8 cellular contexts compared by ENCODE assay signal in the genomic region with DNA sequence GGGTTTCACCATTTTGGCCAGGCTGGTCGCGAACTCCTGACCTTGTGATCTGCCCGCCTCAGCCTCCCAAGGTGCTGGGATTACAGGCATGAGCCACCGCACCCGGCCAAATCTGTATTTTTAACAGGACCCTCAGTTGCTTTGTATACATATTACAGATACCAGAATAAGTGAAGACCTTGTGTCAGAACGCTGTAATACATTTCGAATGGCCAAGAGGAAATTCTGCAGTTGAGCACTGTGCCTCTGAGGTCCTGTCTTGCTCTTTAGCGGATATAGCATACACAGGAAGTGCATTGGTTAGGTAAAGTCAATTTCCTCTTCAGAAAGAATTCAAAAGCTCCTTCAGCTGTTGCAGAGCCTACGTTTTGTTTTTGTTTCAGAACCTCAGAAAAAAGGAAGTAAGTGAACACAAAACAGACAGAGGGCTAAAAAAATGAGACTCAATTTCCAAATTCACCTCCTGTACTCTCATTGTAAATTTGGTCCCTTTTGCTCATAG. TPM values are rescaled to one million over a fixed set of nuclear protein-coding genes. Genes with fewer than 3 reads are reported as not detected.
DNase-seq lines count a peak whose midpoint lies in the region; ATAC-seq and TF ChIP-seq lines count a peak whose summit lies in the region.

No MANE protein-coding gene starts in this region.

- ATAC-seq in GM21360 (IDR thresholded peaks at IDR 0.05; ENCODE audit: unreplicated experiment), result peak; percentile 67

- WGBS in tibial nerve, 2 donors, result 81 to 82% methylated on average over 9 of the region's 9 CpGs

- DNase-seq in GDM1 (lab: John Stamatoyannopoulos, UW), result peak; percentile 81
- peak; percentile 96 to 97 for DNase-seq in Kasumi-1 (lab: John Stamatoyannopoulos, UW)
- no peak for DNase-seq in tibial nerve (ENCODE audit: low spot score in 2 of 2)
- no peak for DNase-seq in ecto neural progenitor cell (ENCODE audit: low spot score)
- no peak for DNase-seq in NCI-H510A (lab: John Stamatoyannopoulos, UW)
- DNase-seq in NCI-H187 treated with DMSO at 0.1 percent for 48 hours (lab: John Stamatoyannopoulos, UW), result no peak

- peak overlapping the region in 1 of 4 donors; percentile 7 for H3K4me3 ChIP-seq in tibial nerve

- TF ChIP-seq POLR2A in tibial nerve (IDR thresholded peaks at IDR 0.05), result no peak

- TF ChIP-seq CTCF in tibial nerve (IDR thresholded peaks at IDR 0.05), result no peak

- no peaks in the 10 kb centered on the region for H3K9me3 ChIP-seq in tibial nerve

- peak overlapping the region; percentile 22 for H3K27ac ChIP-seq in cingulate gyrus (ENCODE audit: low read depth, low read length)
- H3K27ac ChIP-seq in tibial nerve, result peak overlapping the region in 3 of 4 donors; percentile 27 to 75 (median 56)

- H3K27me3 ChIP-seq in tibial nerve, result no peaks in the 10 kb centered on the region

- TF ChIP-seq EP300 in tibial nerve (IDR thresholded peaks at IDR 0.05), result no peak

- H3K4me1 ChIP-seq in tibial nerve, result peaks cover 0 to 20% (median 9%) of the 10 kb centered on the region in 4 donors

- H3K36me3 ChIP-seq in tibial nerve, result peaks cover 0 to 16% (median 0%) of the 10 kb centered on the region in 3 donors

RNA-seq across cellular contexts. Expression of a gene that starts 15.7 kb away (rescaled TPM):
- 10 to 100 TPM in 3 of 4 donors, 1 to 10 TPM in 1; 9.8 to 15.9 (median 13.2) TPM for total RNA-seq in tibial nerve

RNA-seq across cellular contexts. Expression of a gene that starts 22.9 kb away (rescaled TPM):
- total RNA-seq in tibial nerve, result 1 to 10 TPM; 1.2 to 1.7 (median 1.4) TPM

Comparison
In these comparisons a context has a peak if more than half of its experiments do, and no peak if none do; other contexts are left out.
1. DNase-seq: peak in GDM1 (single experiment) and Kasumi-1 (2 of 2); none in tibial nerve (0 of 2), ecto neural progenitor cell (single experiment), NCI-H510A (single experiment) and NCI-H187 treated with DMSO at 0.1 percent for 48 hours (single experiment).